24 cellular contexts compared by ENCODE assay signal in the genomic region with DNA sequence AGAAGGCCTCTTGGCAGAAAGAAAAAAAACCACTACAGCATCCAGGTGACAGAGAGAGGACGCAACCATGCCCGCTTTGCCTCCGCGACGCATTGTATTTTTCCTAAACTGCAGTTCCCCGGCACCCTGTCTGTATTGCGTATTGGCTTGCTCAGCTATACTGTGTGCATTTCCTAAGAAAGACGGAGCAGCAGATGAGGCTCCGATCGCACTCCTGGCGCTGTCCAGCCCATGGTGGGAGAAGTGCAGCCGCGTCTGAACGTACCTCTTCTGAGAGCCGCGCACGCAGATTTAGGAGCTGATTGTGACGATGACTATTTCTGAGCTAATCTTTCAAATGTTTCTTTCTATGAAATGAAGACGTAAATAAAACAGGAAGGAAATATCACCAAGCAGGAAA.
"Had no signal": no experiment of that assay in that cellular context is flagged by ENCODE, and none has a peak within 500 bp of the region (broad histone marks: within the 10 kb centered on the region; RNA-seq: fewer than 3 reads in every experiment).

No MANE protein-coding gene starts in this region.

- ATAC-seq: left colon; lower lobe of right lung; naive thymus-derived CD8-positive, alpha-beta T cell; sciatic nerve; stimulated activated memory B cell treated with anti-CD40 and anti-IgM and Interleukin-4, amounts not matched to agents 10 μg/mL and 1 μg/mL and 100 μg/mL, for 72 hours; stimulated activated naive CD8-positive, alpha-beta T cell treated with anti-CD3 and anti-CD28 coated beads, Interleukin-15, Interleukin-2, amounts not matched to agents 100 U/mL and 50 U/mL, for 24 hours had no signal

- H3K27me3 Mint-ChIP-seq: stimulated activated memory B cell treated with anti-CD40 and anti-IgM and Interleukin-4, amounts not matched to agents 10 μg/mL and 1 μg/mL and 100 μg/mL, for 72 hours had no signal

- H2AFZ ChIP-seq: parathyroid adenoma had no signal

- DNase-seq: cortex of kidney; hypothalamus; immature natural killer cell; islet precursor cell; kidney glomerular epithelial cell; left colon; left ventricle myocardium inferior; lower lobe of right lung; naive thymus-derived CD8-positive, alpha-beta T cell; stimulated activated CD4-positive, alpha-beta T cell treated with anti-CD3 and anti-CD28 coated beads, Interleukin-12 subunit alpha, Interleukin-12 subunit beta, amount 100 ng/mL, for 4 hours; stimulated activated CD4-positive, alpha-beta T cell treated with anti-CD3 and anti-CD28 coated beads, Interleukin-1b, Interleukin-23, amount 100 ng/mL, for 48 hours; stimulated activated CD4-positive, alpha-beta T cell treated with anti-CD3 and anti-CD28 coated beads, Interleukin-4, amount 100 ng/mL, for 1 hour; stimulated activated naive CD8-positive, alpha-beta T cell treated with anti-CD3 and anti-CD28 coated beads, Interleukin-15, Interleukin-2, amounts not matched to agents 100 U/mL and 50 U/mL, for 24 hours; substantia nigra; testis; uterus had no signal

- H3K27ac ChIP-seq: left ventricle myocardium inferior, lower lobe of right lung, parathyroid adenoma, right atrium auricular region, testis, tibial nerve, upper lobe of left lung, uterus had no signal

- H3K4me2 ChIP-seq: smooth muscle cell had no signal

- H3K27ac Mint-ChIP-seq: immature natural killer cell; naive thymus-derived CD8-positive, alpha-beta T cell; progenitor cell of endocrine pancreas; stimulated activated memory B cell treated with anti-CD40 and anti-IgM and Interleukin-4, amounts not matched to agents 10 μg/mL and 1 μg/mL and 100 μg/mL, for 72 hours had no signal

- H3K4me1 ChIP-seq: left ventricle myocardium inferior, lower lobe of right lung, parathyroid adenoma, right atrium auricular region, testis, tibial nerve, upper lobe of left lung, uterus had no signal

- H3K27me3 ChIP-seq: right atrium auricular region, testis, tibial nerve, upper lobe of left lung, uterus had no signal

- H3K36me3 ChIP-seq: left ventricle myocardium inferior, lower lobe of right lung, right atrium auricular region, tibial nerve, upper lobe of left lung had no signal

- H3K36me3 Mint-ChIP-seq: immature natural killer cell; naive thymus-derived CD8-positive, alpha-beta T cell; stimulated activated memory B cell treated with anti-CD40 and anti-IgM and Interleukin-4, amounts not matched to agents 10 μg/mL and 1 μg/mL and 100 μg/mL, for 72 hours had no signal

- H3K9me3 ChIP-seq: lower lobe of right lung, right atrium auricular region, testis, upper lobe of left lung, uterus had no signal

- H3K4me1 Mint-ChIP-seq: naive thymus-derived CD8-positive, alpha-beta T cell; stimulated activated memory B cell treated with anti-CD40 and anti-IgM and Interleukin-4, amounts not matched to agents 10 μg/mL and 1 μg/mL and 100 μg/mL, for 72 hours had no signal

- H3K4me3 Mint-ChIP-seq: immature natural killer cell; naive thymus-derived CD8-positive, alpha-beta T cell; stimulated activated memory B cell treated with anti-CD40 and anti-IgM and Interleukin-4, amounts not matched to agents 10 μg/mL and 1 μg/mL and 100 μg/mL, for 72 hours had no signal

- H3K9ac ChIP-seq: parathyroid adenoma had no signal

- H3K4me3 ChIP-seq: left ventricle myocardium inferior, lower lobe of right lung, right atrium auricular region, smooth muscle cell, tibial nerve, upper lobe of left lung, uterus had no signal

- H3K79me2 ChIP-seq: parathyroid adenoma had no signal
